In genomic region chrX:65673857-65674350, GRCh38 we compare ENCODE assay signal across 2 cellular contexts.
TF ChIP-seq lines count a peak whose summit lies in the region.

No MANE protein-coding gene starts in this region.

TF ChIP-seq in liver, 16 proteins besides CTCF, POLR2A, EP300 and RAD21:
- no peak for TF ChIP-seq TAF1 (conservative IDR thresholded peaks at IDR 0.05)
- no peak for TF ChIP-seq FOXA2 (IDR thresholded peaks at IDR 0.05)

TF ChIP-seq in HepG2, 621 proteins besides CTCF, POLR2A, EP300 and RAD21:
- TF ChIP-seq ZNF792 (CRISPR knock-in tag; IDR thresholded peaks at IDR 0.05): no peak
